In the genomic region with DNA sequence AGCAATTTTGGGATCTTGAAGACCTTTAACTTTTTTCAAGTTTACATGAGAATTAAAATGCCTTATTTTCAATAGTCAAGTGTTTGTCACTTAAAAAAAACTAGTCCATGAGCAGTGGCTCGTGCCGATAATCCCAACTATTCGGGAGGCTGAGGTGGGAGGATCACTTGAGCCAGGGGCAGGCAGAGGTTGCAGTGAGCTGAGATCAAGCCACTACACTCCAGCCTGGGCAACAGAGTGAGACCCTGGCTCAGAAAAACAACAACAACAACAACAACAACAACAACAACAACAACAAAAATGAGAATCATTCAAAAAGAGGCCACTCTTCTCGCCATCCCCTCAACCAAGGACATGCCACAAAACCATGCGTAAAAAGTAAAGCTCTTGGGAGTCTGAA, we compare ENCODE assay signal across 16 cellular contexts. TPM values are rescaled to one million over a fixed set of nuclear protein-coding genes. Genes with fewer than 3 reads are reported as not detected.
A peak's percentile ranks its signal among the peaks of the same experiment; 100 is the strongest.
DNase-seq lines count a peak whose midpoint lies in the region; ATAC-seq lines count a peak whose summit lies in the region.
"Had no signal": no experiment of that assay in that cellular context is flagged by ENCODE, and none has a peak within 500 bp of the region (broad histone marks: within the 10 kb centered on the region; RNA-seq: fewer than 3 reads in every experiment).

No MANE protein-coding gene starts in this region.

- H3K9me3 Mint-ChIP-seq in activated CD4-positive, alpha-beta T cell treated with anti-CD3 and anti-CD28 coated beads, Interleukin-2, amount 10 ng/mL, durations not matched to agents 24 days and 14 days: peaks cover 6% of the 10 kb centered on the region
- H3K9me3 Mint-ChIP-seq in activated naive CD8-positive, alpha-beta T cell treated with anti-CD3 and anti-CD28 coated beads, Interleukin-2, amount 50 U/mL, for 24 hours: peaks cover 4% of the 10 kb centered on the region

- H3K36me3 Mint-ChIP-seq in activated CD4-positive, alpha-beta T cell treated with anti-CD3 and anti-CD28 coated beads, Interleukin-2, amount 10 ng/mL, durations not matched to agents 24 days and 14 days (ENCODE audit: low read depth): peaks cover 49% of the 10 kb centered on the region
- H3K36me3 Mint-ChIP-seq in activated naive CD8-positive, alpha-beta T cell treated with anti-CD3 and anti-CD28 coated beads, Interleukin-2, amount 50 U/mL, for 24 hours (ENCODE audit: low read depth): peaks cover 30% of the 10 kb centered on the region

- no peak overlapping the region for H4K91ac ChIP-seq in trophoblast cell (ENCODE audit: low read depth, low read length)

- H3K9ac ChIP-seq in HUES6 (ENCODE audit: low read length): peak overlapping the region; percentile 42
- no peak overlapping the region for H3K9ac ChIP-seq in trophoblast cell (ENCODE audit: low read length)

- H2BK5ac ChIP-seq in trophoblast cell (ENCODE audit: low read depth, low read length, poor library complexity): no peak overlapping the region

- intact Hi-C loops in activated CD4-positive, alpha-beta T cell treated with anti-CD3 and anti-CD28 coated beads, Interleukin-2, amount 10 ng/mL, durations not matched to agents 24 days and 14 days (cut with micrococcal nuclease): loop anchor here (5.0 to 10.0 kb wide), 7 partner anchors 223 to 473 kb away; no protein-coding TSS in a partner anchor

- H3K4me1 ChIP-seq in HUES6 (ENCODE audit: control insufficient read depth, insufficient read depth, low read length) (peaks cover 24% of the 10 kb centered on the region), trophoblast cell (ENCODE audit: control insufficient read depth in 1 of 2, insufficient read depth in 2 of 2, low read length in 2 of 2) (peaks cover 9 to 11% of the 10 kb centered on the region in 2 experiments)

- no peak overlapping the region for H3K23ac ChIP-seq in trophoblast cell (ENCODE audit: low read length)

- H3K4me3 ChIP-seq in HUES6 (ENCODE audit: low read depth, low read length) (no peak overlapping the region), trophoblast cell (ENCODE audit: low read depth, low read length) (no peak overlapping the region)
- H3K4me3 ChIP-seq: A549, heart right ventricle, left lung had no signal

- no peak for DNase-seq in activated CD4-positive, alpha-beta T cell treated with anti-CD3 and anti-CD28 coated beads, Interleukin-2, amount 10 ng/mL, durations not matched to agents 24 days and 14 days
- no peak for DNase-seq in activated CD4-positive, alpha-beta T cell treated with anti-CD3 and anti-CD28 coated beads for 1 hour
- DNase-seq in activated naive CD8-positive, alpha-beta T cell treated with anti-CD3 and anti-CD28 coated beads, Interleukin-2, amount 50 U/mL, for 24 hours: no peak
- no peak for DNase-seq in trophoblast cell
- DNase-seq in activated effector memory CD4-positive, alpha-beta T cell treated with anti-CD3 and anti-CD28 coated beads, Interleukin-2, amount 50 U/mL, for 16 hours: no peak
- DNase-seq in superior temporal gyrus (ENCODE audit: extremely low spot score): no peak
- DNase-seq: H7, heart right ventricle, Karpas-422, left lung, NCI-H1694, NCI-H446 treated with DMSO at 0.1 percent for 48 hours, SW 1271 had no signal

- H3K27me3 Mint-ChIP-seq in activated CD4-positive, alpha-beta T cell treated with anti-CD3 and anti-CD28 coated beads, Interleukin-2, amount 10 ng/mL, durations not matched to agents 24 days and 14 days: no peaks in the 10 kb centered on the region
- H3K27me3 Mint-ChIP-seq in activated naive CD8-positive, alpha-beta T cell treated with anti-CD3 and anti-CD28 coated beads, Interleukin-2, amount 50 U/mL, for 24 hours: no peaks in the 10 kb centered on the region

- H3K9me3 ChIP-seq in HUES6 (ENCODE audit: control insufficient read depth, insufficient read depth, low read depth, low read length): no peaks in the 10 kb centered on the region; the same call in 1 of the 2 replicates
- no peaks in the 10 kb centered on the region for H3K9me3 ChIP-seq in trophoblast cell (ENCODE audit: insufficient read depth, low read depth, low read length)
- H3K9me3 ChIP-seq: A549, heart right ventricle, left lung had no signal

- H3K79me1 ChIP-seq in trophoblast cell (ENCODE audit: low read length): peaks cover 21% of the 10 kb centered on the region

- H2AFZ ChIP-seq in trophoblast cell (ENCODE audit: insufficient read depth, low read length, poor library complexity): no peak overlapping the region

- peak overlapping the region; percentile 57 for H3K4ac ChIP-seq in trophoblast cell (ENCODE audit: low read depth, low read length)

- H3K27ac ChIP-seq in HUES6 (ENCODE audit: low read depth, low read length): no peak overlapping the region
- peak overlapping the region; percentile 39 for H3K27ac ChIP-seq in trophoblast cell (ENCODE audit: low read depth, low read length)
- H3K27ac ChIP-seq: A549, left lung had no signal

- peaks cover 53% of the 10 kb centered on the region for H3K4me1 Mint-ChIP-seq in activated CD4-positive, alpha-beta T cell treated with anti-CD3 and anti-CD28 coated beads, Interleukin-2, amount 10 ng/mL, durations not matched to agents 24 days and 14 days
- peaks cover 77% of the 10 kb centered on the region for H3K4me1 Mint-ChIP-seq in activated naive CD8-positive, alpha-beta T cell treated with anti-CD3 and anti-CD28 coated beads, Interleukin-2, amount 50 U/mL, for 24 hours

- no peak overlapping the region for H3K18ac ChIP-seq in trophoblast cell (ENCODE audit: low read length)

- H3K14ac ChIP-seq in trophoblast cell (ENCODE audit: low read length): no peak overlapping the region

- H3K4me3 Mint-ChIP-seq in activated CD4-positive, alpha-beta T cell treated with anti-CD3 and anti-CD28 coated beads, Interleukin-2, amount 10 ng/mL, durations not matched to agents 24 days and 14 days: peak overlapping the region; percentile 44
- peak overlapping the region; percentile 38 for H3K4me3 Mint-ChIP-seq in activated naive CD8-positive, alpha-beta T cell treated with anti-CD3 and anti-CD28 coated beads, Interleukin-2, amount 50 U/mL, for 24 hours

- no peak overlapping the region for H3K4me2 ChIP-seq in trophoblast cell (ENCODE audit: low read length)
- H3K4me2 ChIP-seq: A549 had no signal

- no peak overlapping the region for H4K12ac ChIP-seq in trophoblast cell (ENCODE audit: low read depth, low read length)

- no peak overlapping the region for H2BK12ac ChIP-seq in trophoblast cell (ENCODE audit: low read length)

- peaks cover 10% of the 10 kb centered on the region; the same call in 1 of the 2 replicates for H3K27me3 ChIP-seq in HUES6 (ENCODE audit: control insufficient read depth, insufficient read depth, low read length)
- H3K27me3 ChIP-seq in trophoblast cell (ENCODE audit: insufficient read depth, low read length): no peaks in the 10 kb centered on the region
- H3K27me3 ChIP-seq: heart right ventricle, left lung had no signal

- no peak for ATAC-seq in activated naive CD8-positive, alpha-beta T cell treated with anti-CD3 and anti-CD28 coated beads, Interleukin-2, amount 50 U/mL, for 24 hours
- no peak for ATAC-seq in GM19452 (IDR thresholded peaks at IDR 0.05; ENCODE audit: unreplicated experiment)
- ATAC-seq: A549, heart right ventricle, left lung had no signal

- no CpG with 5 or more reads among the region's 5 CpGs for WGBS in trophoblast cell (ENCODE audit: extremely low coverage, insufficient coverage, insufficient read length)

- H3K36me3 ChIP-seq in HUES6 (ENCODE audit: control insufficient read depth, insufficient read depth, low read length): no peaks in the 10 kb centered on the region; the same call in 1 of the 2 replicates
- no peaks in the 10 kb centered on the region for H3K36me3 ChIP-seq in trophoblast cell (ENCODE audit: control insufficient read depth in 1 of 2, insufficient read depth in 2 of 2, low read length in 2 of 2)
- H3K36me3 ChIP-seq: heart right ventricle, left lung had no signal

- no peak overlapping the region for H2BK120ac ChIP-seq in trophoblast cell (ENCODE audit: insufficient read depth, low read length, poor library complexity)

- H4K8ac ChIP-seq in trophoblast cell (ENCODE audit: low read depth, low read length): no peak overlapping the region

- peak overlapping the region; percentile 75 for H3K27ac Mint-ChIP-seq in activated CD4-positive, alpha-beta T cell treated with anti-CD3 and anti-CD28 coated beads, Interleukin-2, amount 10 ng/mL, durations not matched to agents 24 days and 14 days
- H3K27ac Mint-ChIP-seq in activated naive CD8-positive, alpha-beta T cell treated with anti-CD3 and anti-CD28 coated beads, Interleukin-2, amount 50 U/mL, for 24 hours: peak overlapping the region; percentile 99

- peaks cover 42% of the 10 kb centered on the region for H3K79me2 ChIP-seq in trophoblast cell (ENCODE audit: control insufficient read depth, insufficient read depth, low read length, poor library complexity)

- H2AK5ac ChIP-seq in trophoblast cell (ENCODE audit: low read length): no peak overlapping the region

RNA-seq across cellular contexts. Expression of gene FOXO1, which starts 5.7 kb away (rescaled TPM):
- 38.1 and 39.6 TPM in 2 replicates for total RNA-seq in activated CD4-positive, alpha-beta T cell treated with anti-CD3 and anti-CD28 coated beads, Interleukin-2, amount 10 ng/mL, durations not matched to agents 24 days and 14 days
- 22.6 and 23.1 TPM in 2 replicates for polyA plus RNA-seq in trophoblast cell (2013)
